Comparison of ENCODE assay signal across 10 cellular contexts in the genomic region with DNA sequence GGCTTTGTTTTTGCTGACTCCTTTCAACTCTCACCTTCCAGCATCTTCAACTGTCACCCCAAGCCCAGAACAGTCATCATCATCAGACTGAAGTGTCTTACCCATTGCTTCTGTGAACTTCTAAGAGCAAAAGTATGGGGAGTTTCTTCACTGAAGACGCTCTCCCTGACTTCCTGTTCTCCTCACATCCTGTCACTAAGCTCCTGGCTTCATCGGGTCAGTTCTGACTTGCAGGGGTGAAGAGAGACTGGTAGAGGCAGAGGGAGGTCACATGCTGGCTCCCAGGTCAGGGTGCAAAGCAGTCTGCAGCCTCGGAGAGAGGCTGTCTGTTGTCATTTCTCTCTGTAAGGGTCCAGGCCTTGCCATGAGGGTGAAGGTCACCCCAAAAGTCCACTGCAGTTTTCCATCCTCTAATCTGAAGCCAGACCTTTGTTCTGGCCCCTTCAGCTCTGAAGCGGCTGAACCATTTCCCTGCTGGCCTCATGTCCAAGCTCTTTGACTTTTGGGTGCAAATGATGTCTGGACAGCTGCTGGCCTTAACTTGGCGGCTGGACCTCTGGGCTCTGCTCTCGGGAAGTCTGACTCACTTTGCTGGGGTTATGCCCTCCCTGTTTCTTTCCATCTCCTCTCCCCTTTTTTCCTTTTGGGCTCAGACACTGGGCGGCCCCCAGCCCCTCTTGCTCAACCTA.
A peak's percentile ranks its signal among the peaks of the same experiment; 100 is the strongest.
DNase-seq lines count a peak whose midpoint lies in the region; ATAC-seq and TF ChIP-seq lines count a peak whose summit lies in the region.
"Had no signal": no experiment of that assay in that cellular context is flagged by ENCODE, and none has a peak within 500 bp of the region (broad histone marks: within the 10 kb centered on the region; RNA-seq: fewer than 3 reads in every experiment).

No MANE protein-coding gene starts in this region.

- H4K20me1 ChIP-seq in GM23248 (ENCODE audit: insufficient read depth) (no peaks in the 10 kb centered on the region), OCI-LY3 (ENCODE audit: insufficient read depth, low read length) (no peaks in the 10 kb centered on the region)

- in situ Hi-C loops in GM23248 (cut with MboI): no loop called here
- in situ Hi-C loops in G401 (cut with HindIII; ENCODE audit: low sequenced_read_pairs): no loop called here

- H3K4me3 ChIP-seq in GM23248 (no peak overlapping the region), OCI-LY3 (ENCODE audit: low read length) (no peak overlapping the region), fibroblast of mammary gland (ENCODE audit: control insufficient read depth, low read depth, low read length) (no peak overlapping the region)

- H3K79me2 ChIP-seq in GM23248 (ENCODE audit: insufficient read depth): no peaks in the 10 kb centered on the region
- H3K79me2 ChIP-seq in OCI-LY3 (ENCODE audit: low read length): no peaks in the 10 kb centered on the region

- WGBS in GM23248 (ENCODE audit: low coverage in 1 of 2, low lambda C conversion rate in 2 of 2, missing lambda C conversion rate in 2 of 2), 2 experiments: 87 to 89% methylated on average over 7 of the region's 7 CpGs

- no peak overlapping the region for H2AFZ ChIP-seq in GM23248
- H2AFZ ChIP-seq in OCI-LY3 (ENCODE audit: low read depth, low read length): peak overlapping the region; percentile 39; the same call in 1 of the 2 replicates

- H3K9ac ChIP-seq in GM23248: no peak overlapping the region
- no peak overlapping the region for H3K9ac ChIP-seq in OCI-LY3 (ENCODE audit: low read length)

- H3K27ac ChIP-seq in GM23248 (no peak overlapping the region), OCI-LY3 (ENCODE audit: low read length) (no peak overlapping the region)

- no peaks in the 10 kb centered on the region for H3K9me2 ChIP-seq in GM23248 (ENCODE audit: insufficient read depth)

- no peak for TF ChIP-seq CTCF in OCI-LY3 (IDR thresholded peaks at IDR 0.05; ENCODE audit: low read depth, low read length)
- no peak for TF ChIP-seq CTCF in fibroblast of mammary gland (conservative IDR thresholded peaks at IDR 0.05; ENCODE audit: control insufficient read depth, insufficient read depth, low read depth, low read length)

- H3K4me2 ChIP-seq in GM23248 (ENCODE audit: unreplicated experiment) (no peak overlapping the region), OCI-LY3 (ENCODE audit: low read length) (no peak overlapping the region)

- intact Hi-C loops in posterior vena cava (cut with DNase I): loop anchor here in 1 of 2 donors (5.0 kb wide), 1 partner anchor 289 kb away; no protein-coding TSS in a partner anchor

- ATAC-seq in GM21390 (IDR thresholded peaks at IDR 0.05; ENCODE audit: unreplicated experiment) (no peak), GM21526 (IDR thresholded peaks at IDR 0.05; ENCODE audit: low FRiP score, unreplicated experiment) (no peak)

- H3K4me1 ChIP-seq in GM23248 (ENCODE audit: insufficient read depth) (peaks cover 14% of the 10 kb centered on the region), OCI-LY3 (ENCODE audit: low read length) (peaks cover 15% of the 10 kb centered on the region)

- H3F3A ChIP-seq in GM23248 (ENCODE audit: insufficient read depth): peaks cover 9% of the 10 kb centered on the region; the same call in 1 of the 2 replicates

- DNase-seq in GM23248: peak; percentile 5
- peak; percentile 76 for DNase-seq in fibroblast of mammary gland (ENCODE audit: low read depth)
- peak; percentile 92 for DNase-seq in posterior vena cava (ENCODE audit: low spot score)
- DNase-seq in T-helper 9 cell: no peak
- no peak for DNase-seq in G401 (ENCODE audit: low spot score)
- DNase-seq: activated gamma-delta T cell treated with Interleukin-2 at 50 U/mL for 16 hours, Karpas-422 had no signal

- H3K36me3 ChIP-seq in GM23248 (ENCODE audit: low read depth) (no peaks in the 10 kb centered on the region), OCI-LY3 (replicated peaks; ENCODE audit: low read depth, low read length) (no peaks in the 10 kb centered on the region)

- H3K27me3 ChIP-seq in GM23248 (replicated peaks; ENCODE audit: insufficient read depth): no peaks in the 10 kb centered on the region
- no peaks in the 10 kb centered on the region for H3K27me3 ChIP-seq in OCI-LY3 (ENCODE audit: low read depth, low read length)

- no peaks in the 10 kb centered on the region for H3K9me3 ChIP-seq in GM23248 (ENCODE audit: low read depth)
- H3K9me3 ChIP-seq in OCI-LY3 (ENCODE audit: insufficient read depth, low read length): no peaks in the 10 kb centered on the region

Comparison
In these comparisons a context has a peak if more than half of its experiments do, and no peak if none do; other contexts are left out.
1. DNase-seq: peak in GM23248 (single experiment), fibroblast of mammary gland (single experiment) and posterior vena cava (single experiment); none in T-helper 9 cell (single experiment) and G401 (single experiment).